8 cellular contexts compared by ENCODE assay signal in the genomic region with DNA sequence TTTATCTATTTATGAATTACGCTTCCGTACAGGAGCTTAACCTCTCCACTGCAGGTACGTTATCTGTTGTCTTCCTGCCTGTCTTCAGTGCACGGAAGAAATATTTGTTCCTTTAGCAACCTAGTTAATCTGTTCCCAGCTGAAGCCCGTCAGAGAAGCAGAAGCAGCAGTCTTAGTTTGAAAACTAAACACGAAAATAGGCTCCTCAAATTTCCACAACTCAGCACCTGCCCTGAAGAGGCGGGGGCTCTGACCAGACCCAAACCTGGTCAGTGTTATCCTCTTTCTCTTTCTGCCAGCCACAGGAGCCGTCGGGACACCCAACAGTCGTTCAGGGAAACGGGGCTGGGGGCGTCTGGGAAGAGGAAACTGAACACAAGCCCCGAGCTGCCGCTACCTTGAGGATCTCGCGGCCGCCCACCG. TPM values are rescaled to one million over a fixed set of nuclear protein-coding genes. Genes with fewer than 3 reads are reported as not detected.
DNase-seq lines count a peak whose midpoint lies in the region; ATAC-seq and TF ChIP-seq lines count a peak whose summit lies in the region.

No MANE protein-coding gene starts in this region.

- peaks cover 13% of the 10 kb centered on the region for H3K4me1 ChIP-seq in PC-3 (ENCODE audit: insufficient read depth, low read length)
- H3K4me1 ChIP-seq in endodermal cell (ENCODE audit: control insufficient read depth, insufficient read depth, low read length): no peaks in the 10 kb centered on the region
- peaks cover 29% of the 10 kb centered on the region in 2 experiments for H3K4me1 ChIP-seq in neutrophil (ENCODE audit: control insufficient read depth in 1 of 2, insufficient read depth in 1 of 2, low read depth in 1 of 2, low read length in 1 of 2)

- no peaks in the 10 kb centered on the region for H3K9me3 ChIP-seq in PC-3 (ENCODE audit: low read length)
- no peaks in the 10 kb centered on the region for H3K9me3 ChIP-seq in endodermal cell (ENCODE audit: control insufficient read depth, low read length)
- no peaks in the 10 kb centered on the region for H3K9me3 ChIP-seq in neutrophil

- H3K27me3 ChIP-seq in PC-3 (ENCODE audit: low read length): no peaks in the 10 kb centered on the region
- no peaks in the 10 kb centered on the region for H3K27me3 ChIP-seq in endodermal cell (ENCODE audit: control insufficient read depth, insufficient read depth, low read length, poor library complexity, severe bottlenecking)
- H3K27me3 ChIP-seq in neutrophil: no peaks in the 10 kb centered on the region

- peaks cover 36% of the 10 kb centered on the region for H3K36me3 Mint-ChIP-seq in activated CD8-positive, alpha-beta memory T cell treated with anti-CD3 and anti-CD28 coated beads, Interleukin-2, amount 10 ng/mL, durations not matched to agents 7 days and 5 days
- peaks cover 33% of the 10 kb centered on the region for H3K36me3 Mint-ChIP-seq in endodermal cell (ENCODE audit: low read depth)

- H3K79me2 ChIP-seq in PC-3 (ENCODE audit: low read length): peaks cover 94% of the 10 kb centered on the region

- no peaks in the 10 kb centered on the region for H3K9me3 Mint-ChIP-seq in activated CD8-positive, alpha-beta memory T cell treated with anti-CD3 and anti-CD28 coated beads, Interleukin-2, amount 10 ng/mL, durations not matched to agents 7 days and 5 days (ENCODE audit: low read depth)
- no peaks in the 10 kb centered on the region for H3K9me3 Mint-ChIP-seq in endodermal cell

- peaks cover 43% of the 10 kb centered on the region for H3K4me1 Mint-ChIP-seq in activated CD8-positive, alpha-beta memory T cell treated with anti-CD3 and anti-CD28 coated beads, Interleukin-2, amount 10 ng/mL, durations not matched to agents 7 days and 5 days
- H3K4me1 Mint-ChIP-seq in endodermal cell: peaks cover 15% of the 10 kb centered on the region

- ATAC-seq in activated CD8-positive, alpha-beta memory T cell treated with anti-CD3 and anti-CD28 coated beads, Interleukin-2, amount 10 ng/mL, durations not matched to agents 7 days and 5 days: no peak
- ATAC-seq in HG02884 (IDR thresholded peaks at IDR 0.05; ENCODE audit: unreplicated experiment): peak; percentile 3
- ATAC-seq in PC-3: peak; percentile 11
- no peak for ATAC-seq in esophagus mucosa

- POLR2A ChIA-PET in PC-3 (lab: Charles Lee; ENCODE audit: unreplicated experiment): interaction anchor here (0.7 to 0.9 kb wide), 2 partner anchors 18 to 37 kb away, joined by 3 read pairs; no protein-coding TSS in a partner anchor

- TSS peak; percentile 67 for BruUV-seq in PC-3 (replicated peaks; lab: Mats Ljungman, UMichigan)

- peak overlapping the region; percentile 78 for H3K4me3 ChIP-seq in PC-3 (ENCODE audit: low read length)
- peak overlapping the region; percentile 93 for H3K4me3 ChIP-seq in endodermal cell (ENCODE audit: low read length)
- H3K4me3 ChIP-seq in neutrophil (ENCODE audit: low read depth in 1 of 2, low read length in 1 of 2): peak overlapping the region; percentile 85 to 91

- no peaks in the 10 kb centered on the region for H3K9me2 ChIP-seq in PC-3 (replicated peaks; ENCODE audit: low read length)

- peak overlapping the region; percentile 98 for H2AFZ ChIP-seq in PC-3 (ENCODE audit: low read length)

- H3K27ac Mint-ChIP-seq in activated CD8-positive, alpha-beta memory T cell treated with anti-CD3 and anti-CD28 coated beads, Interleukin-2, amount 10 ng/mL, durations not matched to agents 7 days and 5 days: peak overlapping the region; percentile 100
- H3K27ac Mint-ChIP-seq in endodermal cell: peak overlapping the region; percentile 100

- H4K20me1 ChIP-seq in PC-3 (ENCODE audit: low read length): no peaks in the 10 kb centered on the region; the same call in 1 of the 2 replicates

- H3K27ac ChIP-seq in PC-3 (ENCODE audit: low read length) (peak overlapping the region; percentile 99), endodermal cell (ENCODE audit: low read depth, low read length) (peak overlapping the region; percentile 99), neutrophil (peak overlapping the region; percentile 81)

- H3K4me3 Mint-ChIP-seq in activated CD8-positive, alpha-beta memory T cell treated with anti-CD3 and anti-CD28 coated beads, Interleukin-2, amount 10 ng/mL, durations not matched to agents 7 days and 5 days: peak overlapping the region; percentile 98
- peak overlapping the region; percentile 95 for H3K4me3 Mint-ChIP-seq in endodermal cell

- CTCF ChIA-PET in activated CD8-positive, alpha-beta memory T cell treated with anti-CD3 and anti-CD28 coated beads, Interleukin-2, amount 10 ng/mL, durations not matched to agents 7 days and 5 days (lab: Charles Lee): interaction anchor here (0.6 to 4.4 kb wide), 10 partner anchors 17 to 59 kb away, joined by 3 to 27 read pairs (median 5); partner anchors contain the start of genes CCNG1 and MAT2B
- CTCF ChIA-PET in PC-3 (lab: Charles Lee): no interaction called here

- WGBS in endodermal cell (ENCODE audit: insufficient coverage in 1 of 2, insufficient read length in 1 of 2), 2 experiments: 1% methylated on average over 10 to 18 of the region's 18 CpGs

- DNase-seq in activated CD8-positive, alpha-beta memory T cell treated with anti-CD3 and anti-CD28 coated beads, Interleukin-2, amount 10 ng/mL, durations not matched to agents 7 days and 5 days: no peak
- no peak for DNase-seq in activated CD8-positive, alpha-beta memory T cell treated with anti-CD3 and anti-CD28 coated beads, Interleukin-2, amount 50 U/mL, for 48 hours
- DNase-seq in PC-3 (no peak), endodermal cell (no peak), posterior vena cava (ENCODE audit: low spot score) (no peak)

- H3K36me3 ChIP-seq in PC-3 (ENCODE audit: low read depth, low read length) (peaks cover 11% of the 10 kb centered on the region), endodermal cell (ENCODE audit: control insufficient read depth, insufficient read depth, low read length) (peaks cover 27% of the 10 kb centered on the region), neutrophil (no peaks in the 10 kb centered on the region)

- peaks cover 3% of the 10 kb centered on the region for H3K27me3 Mint-ChIP-seq in activated CD8-positive, alpha-beta memory T cell treated with anti-CD3 and anti-CD28 coated beads, Interleukin-2, amount 10 ng/mL, durations not matched to agents 7 days and 5 days
- no peaks in the 10 kb centered on the region for H3K27me3 Mint-ChIP-seq in endodermal cell (ENCODE audit: insufficient read depth)

- H3K9ac ChIP-seq in PC-3 (ENCODE audit: low read length) (peak overlapping the region; percentile 98), endodermal cell (ENCODE audit: extremely low read depth, low read length, poor library complexity, severe bottlenecking) (peak overlapping the region; percentile 93)

- H3K4me2 ChIP-seq in PC-3 (ENCODE audit: low read length): peak overlapping the region; percentile 96

- no peaks in the 10 kb centered on the region for H3F3A ChIP-seq in PC-3 (ENCODE audit: low read length, unreplicated experiment)

- TF ChIP-seq CTCF in PC-3 (conservative IDR thresholded peaks at IDR 0.05; ENCODE audit: low read depth, low read length) (no peak), endodermal cell (conservative IDR thresholded peaks at IDR 0.05) (no peak), neutrophil (IDR thresholded peaks at IDR 0.05) (no peak)

- intact Hi-C loops in PC-3 (cut with micrococcal nuclease) (no loop called here), posterior vena cava (cut with DNase I) (no loop called here)

RNA-seq across cellular contexts. Expression of gene NUDCD2, which starts 0.4 kb away (rescaled TPM):
- 10 to 100 TPM; 42.7 to 43.9 TPM for total RNA-seq in activated CD8-positive, alpha-beta memory T cell treated with anti-CD3 and anti-CD28 coated beads, Interleukin-2, amount 10 ng/mL, durations not matched to agents 7 days and 5 days
- total RNA-seq in PC-3 (2014; rRNA removed): 28.3 and 31.2 TPM in 2 replicates
- 10 to 100 TPM; 36.0 to 73.0 TPM for total RNA-seq in endodermal cell
- polyA plus RNA-seq in endodermal cell (2013, experiment 1 of 2): 46.1 TPM
- polyA plus RNA-seq in endodermal cell (2013, experiment 2 of 2): 38.6 TPM
- 10 to 100 TPM; 17.8 to 21.6 TPM for total RNA-seq in posterior vena cava
- total RNA-seq in esophagus mucosa: 27.7 TPM

RNA-seq across cellular contexts. Expression of gene HMMR, which starts 1.0 kb away (rescaled TPM):
- 10 to 100 TPM; 82.2 to 87.7 TPM for total RNA-seq in activated CD8-positive, alpha-beta memory T cell treated with anti-CD3 and anti-CD28 coated beads, Interleukin-2, amount 10 ng/mL, durations not matched to agents 7 days and 5 days
- total RNA-seq in PC-3 (2014; rRNA removed) (44.8 and 74.6 TPM in 2 replicates), endodermal cell (10 to 100 TPM; 36.9 to 63.7 TPM), posterior vena cava (under 1 TPM; 0.14 to 0.32 TPM), esophagus mucosa (9.8 TPM)
- polyA plus RNA-seq in endodermal cell (2013, experiment 1 of 2): 63.8 TPM
- polyA plus RNA-seq in endodermal cell (2013, experiment 2 of 2): 76.6 TPM

RNA-seq across cellular contexts. Expression of gene CCNG1, which starts 22.1 kb away (rescaled TPM):
- total RNA-seq in activated CD8-positive, alpha-beta memory T cell treated with anti-CD3 and anti-CD28 coated beads, Interleukin-2, amount 10 ng/mL, durations not matched to agents 7 days and 5 days: 100 to 1,000 TPM; 122 to 144 TPM
- total RNA-seq in PC-3 (2014; rRNA removed) (60.9 and 70.0 TPM in 2 replicates), endodermal cell (100 to 1,000 TPM; 542 to 622 TPM), posterior vena cava (100 to 1,000 TPM in 1 of 2 donors, 10 to 100 TPM in 1; 85.6 to 101 TPM), esophagus mucosa (73.5 TPM)
- polyA plus RNA-seq in endodermal cell (2013, experiment 1 of 2): 392 TPM
- 415 TPM for polyA plus RNA-seq in endodermal cell (2013, experiment 2 of 2)

RNA-seq across cellular contexts. Expression of gene MAT2B, which starts 45.9 kb away (rescaled TPM):
- total RNA-seq in activated CD8-positive, alpha-beta memory T cell treated with anti-CD3 and anti-CD28 coated beads, Interleukin-2, amount 10 ng/mL, durations not matched to agents 7 days and 5 days: 100 to 1,000 TPM in 1 of 2 experiments, 10 to 100 TPM in 1; 74.1 to 104 TPM
- total RNA-seq in PC-3 (2014; rRNA removed): 24.3 and 25.6 TPM in 2 replicates
- total RNA-seq in endodermal cell: 10 to 100 TPM; 45.4 to 47.7 TPM
- polyA plus RNA-seq in endodermal cell (2013, experiment 1 of 2): 83.1 TPM
- polyA plus RNA-seq in endodermal cell (2013, experiment 2 of 2): 71.7 TPM
- 10 to 100 TPM; 34.7 to 37.6 TPM for total RNA-seq in posterior vena cava
- total RNA-seq in esophagus mucosa: 32.5 TPM

Comparison
In these comparisons a context has a peak if more than half of its experiments do, and no peak if none do; other contexts are left out.
1. ATAC-seq: peak in HG02884 (single experiment) and PC-3 (single experiment); none in activated CD8-positive, alpha-beta memory T cell treated with anti-CD3 and anti-CD28 coated beads, Interleukin-2, amount 10 ng/mL, durations not matched to agents 7 days and 5 days (single experiment) and esophagus mucosa (single experiment).
2. Peak in every context shown above with its lines, with median percentiles within 50 percentile points of each other: H3K27ac ChIP-seq and H3K4me3 ChIP-seq.